ENCODE assay signal across 38 cellular contexts in genomic region chr6:73233048-73233447, GRCh38. TPM values are rescaled to one million over a fixed set of nuclear protein-coding genes. Genes with fewer than 3 reads are reported as not detected.
"Had no signal": no experiment of that assay in that cellular context is flagged by ENCODE, and none has a peak within 500 bp of the region (broad histone marks: within the 10 kb centered on the region; RNA-seq: fewer than 3 reads in every experiment).

No MANE protein-coding gene starts in this region.

- H3K9me3 Mint-ChIP-seq: activated CD4-positive, alpha-beta memory T cell treated with anti-CD3 and anti-CD28 coated beads for 36 hours; activated naive CD4-positive, alpha-beta T cell treated with anti-CD3 and anti-CD28 coated beads for 36 hours; activated naive CD4-positive, alpha-beta T cell treated with anti-CD3 and anti-CD28 coated beads, Interleukin-2, amount 50 U/mL, for 72 hours; activated T-cell treated with anti-CD3 and anti-CD28 coated beads, Interleukin-2, amount 50 U/mL, for 4 hours; activated T-helper 1 cell treated with anti-CD3 and anti-CD28 coated beads, Interleukin-12 subunit alpha, Interleukin-12 subunit beta, Interleukin-2, Interleukin-4 antibody, amounts not matched to agents 30 ng/mL and 10 ng/mL and 1 ng/mL, durations not matched to agents 14 hours and 24 hours and 36 hours; T-helper 1 cell treated with Interleukin-12 subunit alpha and Interleukin-12 subunit beta and Interleukin-4 antibody, amounts not matched to agents 30 μg/mL and 1 μg/mL, for 36 hours; T-helper 2 cell treated with Interferon-gamma antibody and Interleukin-4, amounts not matched to agents 5 μg/mL and 100 μg/mL, for 36 hours; WTC11 had no signal

- FAIRE-seq: TTC549 had no signal

- H3K27ac ChIP-seq: adrenal gland, body of pancreas, breast epithelium, Peyer's patch, SJSA1 had no signal

- H3K9ac ChIP-seq: SK-N-SH had no signal

- H3K27me3 Mint-ChIP-seq: activated CD4-positive, alpha-beta memory T cell treated with anti-CD3 and anti-CD28 coated beads for 36 hours had no signal

- DNase-seq: activated CD4-positive, alpha-beta memory T cell treated with anti-CD3 and anti-CD28 coated beads for 36 hours; activated CD4-positive, alpha-beta T cell treated with anti-CD3 and anti-CD28 coated beads for 4 hours; activated CD4-positive, alpha-beta T cell treated with anti-CD3 and anti-CD28 coated beads, Interleukin-2, amount 50 U/mL, for 1 hour; activated CD4-positive, CD25-positive, alpha-beta regulatory T cell treated with anti-CD3 and anti-CD28 coated beads, Interleukin-2, amount 50 U/mL, for 72 hours; activated CD8-positive, alpha-beta memory T cell treated with anti-CD3 and anti-CD28 coated beads, Interleukin-2, amount 50 U/mL, for 4 hours; activated gamma-delta T cell treated with Interleukin-2 at 50 U/mL for 16 hours; activated naive CD4-positive, alpha-beta T cell treated with anti-CD3 and anti-CD28 coated beads for 36 hours; activated T-cell treated with anti-CD3 and anti-CD28 coated beads for 4 hours; activated T-cell treated with anti-CD3 and anti-CD28 coated beads, Interleukin-2, amount 50 U/mL, for 4 hours; adrenal gland; body of pancreas; Kasumi-1; MG63; NCI-H1048; NCI-H1105 treated with DMSO at 0.1 percent for 48 hours; NCI-H1436; NCI-H1694; NCI-H1930; NCI-H2081 treated with DMSO at 0.1 percent for 48 hours; NCI-H226; NCI-H446 treated with DMSO at 0.1 percent for 48 hours; NCI-H524; NCI-H69; NCI-H82; Peyer's patch; RPMI8226; SHP77 treated with DMSO at 0.1 percent for 48 hours; SK-N-SH had no signal

- ATAC-seq: activated naive CD4-positive, alpha-beta T cell treated with anti-CD3 and anti-CD28 coated beads, Interleukin-2, amount 50 U/mL, for 72 hours; activated T-cell treated with anti-CD3 and anti-CD28 coated beads, Interleukin-2, amount 50 U/mL, for 4 hours; body of pancreas; WTC11 had no signal

- H3K4me3 ChIP-seq: adrenal gland, body of pancreas, breast epithelium, MG63, Peyer's patch, SJSA1 had no signal

- H3K36me3 Mint-ChIP-seq: activated CD4-positive, alpha-beta memory T cell treated with anti-CD3 and anti-CD28 coated beads for 36 hours; activated naive CD4-positive, alpha-beta T cell treated with anti-CD3 and anti-CD28 coated beads, Interleukin-2, amount 50 U/mL, for 72 hours; WTC11 had no signal

- H3K9me3 ChIP-seq: adrenal gland, body of pancreas, breast epithelium, Peyer's patch, SJSA1, SK-N-SH had no signal

- H3K27me3 ChIP-seq: adrenal gland, body of pancreas, breast epithelium, MG63, Peyer's patch, SJSA1 had no signal

- H3K4me1 ChIP-seq: adrenal gland, body of pancreas, breast epithelium, Peyer's patch, SJSA1 had no signal

- H3K27ac Mint-ChIP-seq: activated CD4-positive, alpha-beta memory T cell treated with anti-CD3 and anti-CD28 coated beads for 36 hours; activated naive CD4-positive, alpha-beta T cell treated with anti-CD3 and anti-CD28 coated beads for 36 hours; activated naive CD4-positive, alpha-beta T cell treated with anti-CD3 and anti-CD28 coated beads, Interleukin-2, amount 50 U/mL, for 72 hours; activated T-helper 1 cell treated with anti-CD3 and anti-CD28 coated beads, Interleukin-12 subunit alpha, Interleukin-12 subunit beta, Interleukin-2, Interleukin-4 antibody, amounts not matched to agents 30 ng/mL and 10 ng/mL and 1 ng/mL, durations not matched to agents 14 hours and 24 hours and 36 hours; T-helper 1 cell treated with Interleukin-12 subunit alpha and Interleukin-12 subunit beta and Interleukin-4 antibody, amounts not matched to agents 30 μg/mL and 1 μg/mL, for 36 hours; T-helper 2 cell treated with Interferon-gamma antibody and Interleukin-4, amounts not matched to agents 5 μg/mL and 100 μg/mL, for 36 hours; WTC11 had no signal

- H3K36me3 ChIP-seq: adrenal gland, breast epithelium, MG63, Peyer's patch, SJSA1 had no signal

- H3K4me3 Mint-ChIP-seq: activated CD4-positive, alpha-beta memory T cell treated with anti-CD3 and anti-CD28 coated beads for 36 hours; activated naive CD4-positive, alpha-beta T cell treated with anti-CD3 and anti-CD28 coated beads for 36 hours; activated T-cell treated with anti-CD3 and anti-CD28 coated beads, Interleukin-2, amount 50 U/mL, for 4 hours; activated T-helper 1 cell treated with anti-CD3 and anti-CD28 coated beads, Interleukin-12 subunit alpha, Interleukin-12 subunit beta, Interleukin-2, Interleukin-4 antibody, amounts not matched to agents 30 ng/mL and 10 ng/mL and 1 ng/mL, durations not matched to agents 14 hours and 24 hours and 36 hours; T-helper 1 cell treated with Interleukin-12 subunit alpha and Interleukin-12 subunit beta and Interleukin-4 antibody, amounts not matched to agents 30 μg/mL and 1 μg/mL, for 36 hours; T-helper 2 cell treated with Interferon-gamma antibody and Interleukin-4, amounts not matched to agents 5 μg/mL and 100 μg/mL, for 36 hours; WTC11 had no signal

RNA-seq across cellular contexts. Expression of gene KHDC1L, which starts 7.8 kb away (rescaled TPM):
- total RNA-seq: activated CD4-positive, alpha-beta memory T cell treated with anti-CD3 and anti-CD28 coated beads for 36 hours; activated naive CD4-positive, alpha-beta T cell treated with anti-CD3 and anti-CD28 coated beads for 36 hours; activated naive CD4-positive, alpha-beta T cell treated with anti-CD3 and anti-CD28 coated beads, Interleukin-2, amount 50 U/mL, for 72 hours; activated T-cell treated with anti-CD3 and anti-CD28 coated beads, Interleukin-2, amount 50 U/mL, for 4 hours; activated T-helper 1 cell treated with anti-CD3 and anti-CD28 coated beads, Interleukin-12 subunit alpha, Interleukin-12 subunit beta, Interleukin-2, Interleukin-4 antibody, amounts not matched to agents 30 ng/mL and 10 ng/mL and 1 ng/mL, durations not matched to agents 14 hours and 24 hours and 36 hours; adrenal gland; astrocyte; body of pancreas; breast epithelium; cardiac septum; Peyer's patch; SJSA1 had no signal
- polyA plus RNA-seq: adrenal gland had no signal
